In genomic region chr13:106518535-106518934, GRCh38 we compare ENCODE assay signal across 1 cellular context.
TF ChIP-seq lines count a peak whose summit lies in the region.

No MANE protein-coding gene starts in this region.

TF ChIP-seq in WTC11, 78 proteins besides CTCF, POLR2A, EP300 and RAD21 (continued from another document):
- TF ChIP-seq FOXP4 (CRISPR knock-in tag; IDR thresholded peaks at IDR 0.05) (no peak), HMGXB4 (CRISPR knock-in tag; IDR thresholded peaks at IDR 0.05) (no peak), ZNF281 (CRISPR knock-in tag; IDR thresholded peaks at IDR 0.05) (no peak), ZNF425 (CRISPR knock-in tag; conservative IDR thresholded peaks at IDR 0.05) (no peak)
